In the genomic region with DNA sequence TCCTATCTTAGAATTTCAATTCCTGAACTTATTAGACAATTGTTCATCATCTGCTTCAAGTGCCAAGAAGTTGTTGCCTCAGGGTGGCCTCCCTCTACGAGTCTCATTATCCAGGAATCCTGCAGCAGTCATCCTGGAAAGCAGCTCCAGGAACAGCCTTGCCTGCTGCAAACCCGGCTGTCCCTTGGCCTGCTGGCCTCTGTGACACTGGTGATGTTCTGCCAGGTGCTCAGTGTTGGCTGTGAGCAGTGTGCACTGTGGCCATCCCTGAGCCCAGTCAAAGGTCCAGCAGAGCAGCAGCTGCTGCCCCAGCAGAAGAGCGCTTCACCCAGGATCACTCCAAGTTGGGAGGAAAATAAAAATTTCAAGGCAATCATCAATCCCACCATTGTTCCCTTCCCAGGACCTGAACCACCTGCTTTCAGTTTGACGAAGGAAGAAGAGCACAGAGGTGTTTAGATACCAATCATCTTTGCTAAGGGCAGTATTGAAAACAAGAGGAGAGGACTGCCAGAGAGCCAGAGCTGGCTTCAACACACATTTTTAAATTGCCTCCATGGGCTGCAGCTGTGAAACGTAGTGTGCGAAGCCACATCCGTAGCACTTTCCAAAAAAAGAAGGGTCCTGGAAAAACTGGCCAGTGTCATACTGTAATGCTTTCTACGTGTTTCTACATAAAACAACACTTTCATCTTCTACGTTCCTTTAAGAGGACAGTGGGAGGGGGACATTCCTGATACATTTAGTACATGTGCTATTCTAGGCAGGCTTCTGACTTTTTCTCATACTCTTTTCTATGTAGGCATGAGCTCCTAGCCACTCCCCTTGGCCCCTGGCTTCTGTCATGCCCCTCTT, we compare ENCODE assay signal across 1 cellular context.
A peak's percentile ranks its signal among the peaks of the same experiment; 100 is the strongest.
TF ChIP-seq lines count a peak whose summit lies in the region.

No MANE protein-coding gene starts in this region.

TF ChIP-seq in SK-N-SH, 30 proteins besides CTCF, POLR2A, EP300 and RAD21 (continued from another document):
- no peak for TF ChIP-seq IRF3 (IDR thresholded peaks at IDR 0.05; ENCODE audit: low read depth, low read length)
- no peak for TF ChIP-seq RFX5 (IDR thresholded peaks at IDR 0.05; ENCODE audit: low read length)
- TF ChIP-seq, protein P1, sequence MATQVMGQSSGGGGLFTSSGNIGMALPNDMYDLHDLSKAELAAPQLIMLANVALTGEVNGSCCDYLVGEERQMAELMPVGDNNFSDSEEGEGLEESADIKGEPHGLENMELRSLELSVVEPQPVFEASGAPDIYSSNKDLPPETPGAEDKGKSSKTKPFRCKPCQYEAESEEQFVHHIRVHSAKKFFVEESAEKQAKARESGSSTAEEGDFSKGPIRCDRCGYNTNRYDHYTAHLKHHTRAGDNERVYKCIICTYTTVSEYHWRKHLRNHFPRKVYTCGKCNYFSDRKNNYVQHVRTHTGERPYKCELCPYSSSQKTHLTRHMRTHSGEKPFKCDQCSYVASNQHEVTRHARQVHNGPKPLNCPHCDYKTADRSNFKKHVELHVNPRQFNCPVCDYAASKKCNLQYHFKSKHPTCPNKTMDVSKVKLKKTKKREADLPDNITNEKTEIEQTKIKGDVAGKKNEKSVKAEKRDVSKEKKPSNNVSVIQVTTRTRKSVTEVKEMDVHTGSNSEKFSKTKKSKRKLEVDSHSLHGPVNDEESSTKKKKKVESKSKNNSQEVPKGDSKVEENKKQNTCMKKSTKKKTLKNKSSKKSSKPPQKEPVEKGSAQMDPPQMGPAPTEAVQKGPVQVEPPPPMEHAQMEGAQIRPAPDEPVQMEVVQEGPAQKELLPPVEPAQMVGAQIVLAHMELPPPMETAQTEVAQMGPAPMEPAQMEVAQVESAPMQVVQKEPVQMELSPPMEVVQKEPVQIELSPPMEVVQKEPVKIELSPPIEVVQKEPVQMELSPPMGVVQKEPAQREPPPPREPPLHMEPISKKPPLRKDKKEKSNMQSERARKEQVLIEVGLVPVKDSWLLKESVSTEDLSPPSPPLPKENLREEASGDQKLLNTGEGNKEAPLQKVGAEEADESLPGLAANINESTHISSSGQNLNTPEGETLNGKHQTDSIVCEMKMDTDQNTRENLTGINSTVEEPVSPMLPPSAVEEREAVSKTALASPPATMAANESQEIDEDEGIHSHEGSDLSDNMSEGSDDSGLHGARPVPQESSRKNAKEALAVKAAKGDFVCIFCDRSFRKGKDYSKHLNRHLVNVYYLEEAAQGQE (IDR thresholded peaks at IDR 0.05; ENCODE audit: low read depth, low read length), result 0 out of 2 replicates have a peak, but pooled peaks have one; percentile 38
- TF ChIP-seq, protein P2, sequence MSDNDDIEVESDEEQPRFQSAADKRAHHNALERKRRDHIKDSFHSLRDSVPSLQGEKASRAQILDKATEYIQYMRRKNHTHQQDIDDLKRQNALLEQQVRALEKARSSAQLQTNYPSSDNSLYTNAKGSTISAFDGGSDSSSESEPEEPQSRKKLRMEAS (IDR thresholded peaks at IDR 0.05; ENCODE audit: low read depth), result 0 out of 2 replicates have a peak, but pooled peaks have one; percentile 25
- peak; percentile 55 for TF ChIP-seq TCF12 (IDR thresholded peaks at IDR 0.05)
- TF ChIP-seq MEF2A (IDR thresholded peaks at IDR 0.05; ENCODE audit: borderline replicate concordance, low read depth), result no peak
- TF ChIP-seq NFIC (IDR thresholded peaks at IDR 0.05; ENCODE audit: borderline replicate concordance), result peak; percentile 72
- TF ChIP-seq TEAD4 (IDR thresholded peaks at IDR 0.05; ENCODE audit: borderline replicate concordance, insufficient read depth), result 0 out of 2 replicates have a peak, but pooled peaks have one; percentile 20
- TF ChIP-seq, protein P3, sequence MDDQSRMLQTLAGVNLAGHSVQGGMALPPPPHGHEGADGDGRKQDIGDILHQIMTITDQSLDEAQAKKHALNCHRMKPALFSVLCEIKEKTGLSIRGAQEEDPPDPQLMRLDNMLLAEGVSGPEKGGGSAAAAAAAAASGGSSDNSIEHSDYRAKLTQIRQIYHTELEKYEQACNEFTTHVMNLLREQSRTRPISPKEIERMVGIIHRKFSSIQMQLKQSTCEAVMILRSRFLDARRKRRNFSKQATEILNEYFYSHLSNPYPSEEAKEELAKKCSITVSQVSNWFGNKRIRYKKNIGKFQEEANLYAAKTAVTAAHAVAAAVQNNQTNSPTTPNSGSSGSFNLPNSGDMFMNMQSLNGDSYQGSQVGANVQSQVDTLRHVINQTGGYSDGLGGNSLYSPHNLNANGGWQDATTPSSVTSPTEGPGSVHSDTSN (IDR thresholded peaks at IDR 0.05), result peak; percentile 40; the same call in 1 of the 2 replicates
- TF ChIP-seq FOSL2 (IDR thresholded peaks at IDR 0.05; ENCODE audit: borderline replicate concordance, low read depth), result peak; percentile 39; the same call in 1 of the 2 replicates
- no peak for TF ChIP-seq YY1 (IDR thresholded peaks at IDR 0.05; ENCODE audit: low read depth)
- TF ChIP-seq TAF1 (IDR thresholded peaks at IDR 0.05; ENCODE audit: borderline replicate concordance, low read depth, low read length), result no peak
